Comparison of ENCODE assay signal across 12 cellular contexts in genomic region chr10:71981024-71981867, GRCh38. TPM values are rescaled to one million over a fixed set of nuclear protein-coding genes. Genes with fewer than 3 reads are reported as not detected.
DNase-seq lines count a peak whose midpoint lies in the region; ATAC-seq and TF ChIP-seq lines count a peak whose summit lies in the region.
"Had no signal": no experiment of that assay in that cellular context is flagged by ENCODE, and none has a peak within 500 bp of the region (broad histone marks: within the 10 kb centered on the region; RNA-seq: fewer than 3 reads in every experiment).

No MANE protein-coding gene starts in this region.

- no peak overlapping the region for H3K27ac Mint-ChIP-seq in activated CD4-positive, alpha-beta T cell treated with anti-CD3 and anti-CD28 coated beads, Interleukin-2, amount 10 ng/mL, durations not matched to agents 7 days and 5 days
- H3K27ac Mint-ChIP-seq: activated naive CD4-positive, alpha-beta T cell treated with anti-CD3 and anti-CD28 coated beads for 36 hours had no signal

- CTCF ChIA-PET in activated CD4-positive, alpha-beta T cell treated with anti-CD3 and anti-CD28 coated beads, Interleukin-2, amount 10 ng/mL, durations not matched to agents 7 days and 5 days (lab: Charles Lee), result no interaction called here

- TF ChIP-seq POLR2A in heart left ventricle (IDR thresholded peaks at IDR 0.05) (no peak), ovary (IDR thresholded peaks at IDR 0.05) (no peak)

- H3K9me3 Mint-ChIP-seq in activated CD4-positive, alpha-beta T cell treated with anti-CD3 and anti-CD28 coated beads, Interleukin-2, amount 10 ng/mL, durations not matched to agents 7 days and 5 days, result no peaks in the 10 kb centered on the region
- H3K9me3 Mint-ChIP-seq: activated naive CD4-positive, alpha-beta T cell treated with anti-CD3 and anti-CD28 coated beads for 36 hours had no signal

- H3K4me3 Mint-ChIP-seq in activated CD4-positive, alpha-beta T cell treated with anti-CD3 and anti-CD28 coated beads, Interleukin-2, amount 10 ng/mL, durations not matched to agents 7 days and 5 days, result no peak overlapping the region
- H3K4me3 Mint-ChIP-seq: activated naive CD4-positive, alpha-beta T cell treated with anti-CD3 and anti-CD28 coated beads for 36 hours had no signal

- no peak for TF ChIP-seq CTCF in heart left ventricle (IDR thresholded peaks at IDR 0.05)
- no peak for TF ChIP-seq CTCF in ovary (IDR thresholded peaks at IDR 0.05)

- no peaks in the 10 kb centered on the region for H3K27me3 ChIP-seq in adipocyte (replicated peaks; ENCODE audit: control insufficient read depth, insufficient read depth, low read length)
- no peaks in the 10 kb centered on the region for H3K27me3 ChIP-seq in heart left ventricle
- no peaks in the 10 kb centered on the region for H3K27me3 ChIP-seq in ovary

- POLR2A ChIA-PET in activated CD4-positive, alpha-beta T cell treated with anti-CD3 and anti-CD28 coated beads, Interleukin-2, amount 10 ng/mL, durations not matched to agents 7 days and 5 days (lab: Charles Lee), result no interaction called here

- no peaks in the 10 kb centered on the region for H3K36me3 Mint-ChIP-seq in activated CD4-positive, alpha-beta T cell treated with anti-CD3 and anti-CD28 coated beads, Interleukin-2, amount 10 ng/mL, durations not matched to agents 7 days and 5 days (ENCODE audit: low read depth)

- H3K9ac ChIP-seq in adipocyte (ENCODE audit: low read length), result peak overlapping the region; percentile 72

- peaks cover 13% of the 10 kb centered on the region for H3K4me1 Mint-ChIP-seq in activated CD4-positive, alpha-beta T cell treated with anti-CD3 and anti-CD28 coated beads, Interleukin-2, amount 10 ng/mL, durations not matched to agents 7 days and 5 days

- no peaks in the 10 kb centered on the region for H3K9me3 ChIP-seq in adipocyte (ENCODE audit: control insufficient read depth, low read length)
- H3K9me3 ChIP-seq in heart left ventricle, result no peaks in the 10 kb centered on the region
- H3K9me3 ChIP-seq in ovary, result no peaks in the 10 kb centered on the region

- TF ChIP-seq EP300 in ovary (IDR thresholded peaks at IDR 0.05), result no peak

- 42 to 47% (median 44%) methylated on average over 12 to 14 of the region's 14 CpGs for WGBS in heart left ventricle, 4 donors
- WGBS in ovary, 3 donors, result 10 to 16% (median 10%) methylated on average over 14 of the region's 14 CpGs

- no peaks in the 10 kb centered on the region for H3K27me3 Mint-ChIP-seq in activated CD4-positive, alpha-beta T cell treated with anti-CD3 and anti-CD28 coated beads, Interleukin-2, amount 10 ng/mL, durations not matched to agents 7 days and 5 days

- peaks cover 97% of the 10 kb centered on the region for H3K4me1 ChIP-seq in adipocyte (ENCODE audit: control insufficient read depth, insufficient read depth, low read length)
- peaks cover 30 to 100% (median 95%) of the 10 kb centered on the region in 12 donors for H3K4me1 ChIP-seq in heart left ventricle
- peaks cover 61% of the 10 kb centered on the region for H3K4me1 ChIP-seq in ovary (ENCODE audit: insufficient read depth)

- DNase-seq in AG20443 (ENCODE audit: low spot score) (peak; percentile 66), adipocyte (ENCODE audit: low read depth) (peak; percentile 50), heart left ventricle (peak in 2 of 5 donors; percentile 52 to 57), ovary (peak; percentile 64 to 76 (median 70)), SIG-M5 (lab: John Stamatoyannopoulos, UW) (no peak), HUDEP-2 (lab: John Stamatoyannopoulos, UW; ENCODE audit: unreplicated experiment in 76 of 76) (no peak)
- no peak for DNase-seq in activated CD4-positive, alpha-beta T cell treated with anti-CD3 and anti-CD28 coated beads, Interleukin-2, amount 10 ng/mL, durations not matched to agents 7 days and 5 days
- DNase-seq: activated naive CD4-positive, alpha-beta T cell treated with anti-CD3 and anti-CD28 coated beads for 36 hours; MV-4-11; T-helper 1 cell had no signal

- H3K4me3 ChIP-seq in adipocyte (ENCODE audit: low read length) (peak overlapping the region; percentile 12), heart left ventricle (no peak overlapping the region), ovary (no peak overlapping the region)

- peak; percentile 5 to 33 (median 23) for ATAC-seq in heart left ventricle
- ATAC-seq in GM18858 (IDR thresholded peaks at IDR 0.05; ENCODE audit: unreplicated experiment), result no peak

- H3K36me3 ChIP-seq in adipocyte (ENCODE audit: control insufficient read depth, insufficient read depth, low read length, severe bottlenecking) (no peaks in the 10 kb centered on the region), heart left ventricle (no peaks in the 10 kb centered on the region), ovary (no peaks in the 10 kb centered on the region)

- H3K27ac ChIP-seq in heart left ventricle (peak overlapping the region; percentile 24 to 87 (median 66)), ovary (peak overlapping the region; percentile 53 to 88)
- H3K27ac ChIP-seq: C4-2B had no signal

- intact Hi-C loops in heart left ventricle (cut with DNase I) (no loop called here), ovary (cut with DNase I) (no loop called here)

RNA-seq across cellular contexts. Expression of gene CHST3, which starts 17.1 kb away (rescaled TPM):
- total RNA-seq in heart left ventricle, result 10 to 100 TPM; 12.0 to 51.3 (median 25.0) TPM
- 10 to 100 TPM in 1 of 2 donors, 1 to 10 TPM in 1; 8.1 to 30.4 TPM for polyA plus RNA-seq in heart left ventricle
- 10 to 100 TPM; 26.0 to 69.2 (median 36.1) TPM for total RNA-seq in ovary
- 10 to 100 TPM; 16.4 to 51.0 TPM for polyA plus RNA-seq in ovary
- under 1 TPM; 0.02 TPM for total RNA-seq in activated CD4-positive, alpha-beta T cell treated with anti-CD3 and anti-CD28 coated beads, Interleukin-2, amount 10 ng/mL, durations not matched to agents 7 days and 5 days

Comparison
In these comparisons a context has a peak if more than half of its experiments do, and no peak if none do; other contexts are left out.
1. DNase-seq: peak in AG20443 (single experiment), adipocyte (single experiment) and ovary (5 of 5); none in SIG-M5 (single experiment), HUDEP-2 (0 of 76) and activated CD4-positive, alpha-beta T cell treated with anti-CD3 and anti-CD28 coated beads, Interleukin-2, amount 10 ng/mL, durations not matched to agents 7 days and 5 days (single experiment).
2. RNA of gene CHST3, which starts 17.1 kb away (total RNA-seq): 26.0 to 69.2 TPM in ovary and 12.0 to 51.3 TPM in heart left ventricle; 0.02 TPM in activated CD4-positive, alpha-beta T cell treated with anti-CD3 and anti-CD28 coated beads, Interleukin-2, amount 10 ng/mL, durations not matched to agents 7 days and 5 days; every median in the first group is over 10 times any median in the second.